In the genomic region with DNA sequence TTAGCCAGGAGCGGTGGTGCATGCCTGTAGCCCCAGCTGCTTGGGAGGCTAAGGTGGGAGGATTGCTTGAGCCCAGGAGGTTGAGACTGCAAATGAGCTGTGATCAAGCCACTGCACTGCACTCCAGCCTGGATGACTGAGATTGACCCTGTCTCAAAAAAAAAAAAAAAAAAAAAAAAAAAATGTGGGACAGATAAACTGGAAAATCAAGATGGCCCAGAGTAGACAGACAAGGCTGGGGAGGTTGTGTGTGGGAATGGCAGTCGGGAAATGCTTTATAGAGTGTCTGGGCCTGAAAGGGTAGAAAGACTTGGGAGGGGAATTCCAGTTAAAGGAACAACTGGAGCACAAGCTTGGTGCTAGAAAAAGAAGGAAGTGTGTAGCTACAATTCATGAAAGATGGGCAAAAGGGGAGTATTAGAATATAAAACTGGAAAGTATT, we compare ENCODE assay signal across 12 cellular contexts. TPM values are rescaled to one million over a fixed set of nuclear protein-coding genes. Genes with fewer than 3 reads are reported as not detected.
A peak's percentile ranks its signal among the peaks of the same experiment; 100 is the strongest.
DNase-seq lines count a peak whose midpoint lies in the region; ATAC-seq and TF ChIP-seq lines count a peak whose summit lies in the region.
"Had no signal": no experiment of that assay in that cellular context is flagged by ENCODE, and none has a peak within 500 bp of the region (broad histone marks: within the 10 kb centered on the region; RNA-seq: fewer than 3 reads in every experiment).

No MANE protein-coding gene starts in this region.

- DNase-seq in activated naive CD4-positive, alpha-beta T cell treated with anti-CD3 and anti-CD28 coated beads for 36 hours = no peak
- DNase-seq in activated naive CD4-positive, alpha-beta T cell treated with anti-CD3 and anti-CD28 coated beads, Interleukin-2, amount 50 U/mL, for 16 hours = no peak
- DNase-seq in PC-9 = peak; percentile 49 to 79
- DNase-seq in stimulated activated naive CD8-positive, alpha-beta T cell treated with anti-CD3 and anti-CD28 coated beads, Interleukin-15, amount 100 ng/mL, for 72 hours = no peak
- DNase-seq in activated CD4-positive, CD25-positive, alpha-beta regulatory T cell treated with anti-CD3 and anti-CD28 coated beads, Interleukin-2, amount 50 U/mL, for 72 hours = no peak
- no peak for DNase-seq in uterus
- no peak for DNase-seq in ureter (ENCODE audit: low spot score)
- DNase-seq: COR-L47; left lung; stimulated activated CD4-positive, alpha-beta T cell treated with anti-CD3 and anti-CD28 coated beads, Interleukin-2, amount 100 ng/mL, for 24 hours had no signal

- BruUV-seq in PC-9 (replicated peaks; lab: Mats Ljungman, UMichigan) = no TSS peak

- H3K36me3 Mint-ChIP-seq in activated naive CD4-positive, alpha-beta T cell treated with anti-CD3 and anti-CD28 coated beads for 36 hours (ENCODE audit: low read depth) = peaks cover 63% of the 10 kb centered on the region

- H3F3A ChIP-seq in PC-9 (ENCODE audit: insufficient read depth, low read depth) = peaks cover 64% of the 10 kb centered on the region

- no peak for TF ChIP-seq CTCF in PC-9 (conservative IDR thresholded peaks at IDR 0.05)
- TF ChIP-seq CTCF in uterus (IDR thresholded peaks at IDR 0.05) = no peak

- H3K27me3 ChIP-seq in PC-9 (ENCODE audit: insufficient read depth, low read depth) = no peaks in the 10 kb centered on the region
- no peaks in the 10 kb centered on the region for H3K27me3 ChIP-seq in esophagus (ENCODE audit: control insufficient read depth in 1 of 2, insufficient read depth in 2 of 2, low read length in 2 of 2)
- no peaks in the 10 kb centered on the region for H3K27me3 ChIP-seq in uterus
- H3K27me3 ChIP-seq: left lung had no signal

- TF ChIP-seq POLR2A in uterus (IDR thresholded peaks at IDR 0.05) = no peak

- peaks cover 96% of the 10 kb centered on the region for H3K79me2 ChIP-seq in PC-9 (ENCODE audit: low read depth)

- no peaks in the 10 kb centered on the region for H3K27me3 Mint-ChIP-seq in activated naive CD4-positive, alpha-beta T cell treated with anti-CD3 and anti-CD28 coated beads for 36 hours (ENCODE audit: low read depth)
- H3K27me3 Mint-ChIP-seq in stimulated activated naive CD8-positive, alpha-beta T cell treated with anti-CD3 and anti-CD28 coated beads, Interleukin-15, amount 100 ng/mL, for 72 hours = no peaks in the 10 kb centered on the region

- CTCF ChIA-PET in activated naive CD4-positive, alpha-beta T cell treated with anti-CD3 and anti-CD28 coated beads for 36 hours (lab: Charles Lee) = interaction anchor here (0.8 to 3.4 kb wide), 5 partner anchors 8 to 131 kb away, joined by 3 to 28 read pairs (median 3); a partner anchor contains a TSS
- CTCF ChIA-PET in PC-9 (lab: Charles Lee) = interaction anchor here (0.6 to 1.3 kb wide), 4 partner anchors 71 to 1496 kb away, joined by 3 to 18 read pairs (median 5); a partner anchor contains a TSS

- 52 to 55% methylated on average over 2 of the region's 2 CpGs for WGBS in esophagus, 2 donors

- peak overlapping the region; percentile 57 for H3K27ac Mint-ChIP-seq in activated naive CD4-positive, alpha-beta T cell treated with anti-CD3 and anti-CD28 coated beads for 36 hours
- peak overlapping the region; percentile 86 to 99 for H3K27ac Mint-ChIP-seq in stimulated activated naive CD8-positive, alpha-beta T cell treated with anti-CD3 and anti-CD28 coated beads, Interleukin-15, amount 100 ng/mL, for 72 hours

- peaks cover 28% of the 10 kb centered on the region for H4K20me1 ChIP-seq in PC-9 (ENCODE audit: insufficient read depth)

- no peaks in the 10 kb centered on the region for H3K9me3 ChIP-seq in PC-9 (ENCODE audit: insufficient read depth, low read depth)
- H3K9me3 ChIP-seq in esophagus (ENCODE audit: control insufficient read depth in 2 of 2, insufficient read depth in 1 of 2, low read depth in 1 of 2, low read length in 1 of 2) = no peaks in the 10 kb centered on the region
- H3K9me3 ChIP-seq in uterus = no peaks in the 10 kb centered on the region
- H3K9me3 ChIP-seq: left lung had no signal

- peaks cover 30% of the 10 kb centered on the region for H3K36me3 ChIP-seq in PC-9 (ENCODE audit: low read depth)
- peaks cover 0 to 6% of the 10 kb centered on the region in 2 donors for H3K36me3 ChIP-seq in esophagus (ENCODE audit: control insufficient read depth in 2 of 2, insufficient read depth in 2 of 2, low read length in 1 of 2)
- H3K36me3 ChIP-seq in uterus = no peaks in the 10 kb centered on the region

- H3K4me3 ChIP-seq in PC-9 = peak overlapping the region; percentile 97
- peak overlapping the region in 1 of 2 donors; percentile 100 for H3K4me3 ChIP-seq in esophagus (ENCODE audit: low read depth in 1 of 2, low read length in 2 of 2)
- no peak overlapping the region for H3K4me3 ChIP-seq in uterus

- peak overlapping the region; percentile 7; the same call in 1 of the 2 replicates for H2AFZ ChIP-seq in PC-9

- ATAC-seq in stimulated activated naive CD8-positive, alpha-beta T cell treated with anti-CD3 and anti-CD28 coated beads, Interleukin-15, amount 100 ng/mL, for 72 hours = no peak
- ATAC-seq: left lung had no signal

- H3K4me1 ChIP-seq in PC-9 (replicated peaks; ENCODE audit: insufficient read depth) (peaks cover 24% of the 10 kb centered on the region), esophagus (ENCODE audit: control insufficient read depth in 2 of 2, insufficient read depth in 2 of 2, low read length in 1 of 2) (peaks cover 0 to 4% of the 10 kb centered on the region in 2 donors), uterus (peaks cover 9 to 20% of the 10 kb centered on the region in 2 donors)

- intact Hi-C loops in activated naive CD4-positive, alpha-beta T cell treated with anti-CD3 and anti-CD28 coated beads for 36 hours (cut with micrococcal nuclease) = loop anchor here (5.0 kb wide), 1 partner anchor 185 kb away; a partner anchor contains a TSS
- intact Hi-C loops in PC-9 (cut with micrococcal nuclease; ENCODE audit: unreplicated experiment) = loop anchor here (2.0 to 5.0 kb wide), 2 partner anchors 131 to 890 kb away; a partner anchor contains a TSS
- intact Hi-C loops in uterus (cut with DNase I; ENCODE audit: low total_unique reads) = no loop called here

- peak overlapping the region; percentile 90 for H3K4me2 ChIP-seq in PC-9

- peak overlapping the region; percentile 99 for H3K4me3 Mint-ChIP-seq in activated naive CD4-positive, alpha-beta T cell treated with anti-CD3 and anti-CD28 coated beads for 36 hours
- peak overlapping the region; percentile 89 to 97 for H3K4me3 Mint-ChIP-seq in stimulated activated naive CD8-positive, alpha-beta T cell treated with anti-CD3 and anti-CD28 coated beads, Interleukin-15, amount 100 ng/mL, for 72 hours

- H3K27ac ChIP-seq in PC-9 (peak overlapping the region; percentile 85), esophagus (ENCODE audit: low read depth in 2 of 2, low read length in 1 of 2) (peak overlapping the region; percentile 29 to 62), uterus (no peak overlapping the region)
- H3K27ac ChIP-seq: left lung had no signal

- no peaks in the 10 kb centered on the region for H3K9me3 Mint-ChIP-seq in activated naive CD4-positive, alpha-beta T cell treated with anti-CD3 and anti-CD28 coated beads for 36 hours
- H3K9me3 Mint-ChIP-seq in stimulated activated naive CD8-positive, alpha-beta T cell treated with anti-CD3 and anti-CD28 coated beads, Interleukin-15, amount 100 ng/mL, for 72 hours = no peaks in the 10 kb centered on the region

- no peaks in the 10 kb centered on the region for H3K9me2 ChIP-seq in PC-9 (ENCODE audit: insufficient read depth)

- H3K4me1 Mint-ChIP-seq in activated naive CD4-positive, alpha-beta T cell treated with anti-CD3 and anti-CD28 coated beads for 36 hours (ENCODE audit: low read depth) = peaks cover 54% of the 10 kb centered on the region
- peaks cover 78% of the 10 kb centered on the region for H3K4me1 Mint-ChIP-seq in stimulated activated naive CD8-positive, alpha-beta T cell treated with anti-CD3 and anti-CD28 coated beads, Interleukin-15, amount 100 ng/mL, for 72 hours

- POLR2A ChIA-PET in PC-9 (lab: Charles Lee; ENCODE audit: unreplicated experiment) = interaction anchor here (0.6 to 2.7 kb wide), 7 partner anchors 17 to 266 kb away, joined by 3 to 39 read pairs (median 10); a partner anchor contains a TSS

RNA-seq across cellular contexts. Expression of a gene that starts 18.2 kb away (rescaled TPM):
- total RNA-seq in activated naive CD4-positive, alpha-beta T cell treated with anti-CD3 and anti-CD28 coated beads for 36 hours = 10 to 100 TPM; 74.4 to 78.7 TPM
- total RNA-seq in PC-9 (2021) (72.4 and 74.1 TPM in 2 replicates), uterus (10 to 100 TPM in 3 of 4 donors, 1 to 10 TPM in 1; 10.0 to 66.0 (median 35.0) TPM), ureter (58.8 TPM)
- 10 to 100 TPM; 44.0 to 44.6 TPM for polyA plus RNA-seq in esophagus

RNA-seq across cellular contexts. Expression of a gene that starts 23.1 kb away (rescaled TPM):
- total RNA-seq in activated naive CD4-positive, alpha-beta T cell treated with anti-CD3 and anti-CD28 coated beads for 36 hours = 100 to 1,000 TPM; 419 to 472 TPM
- total RNA-seq in PC-9 (2021) (513 and 619 TPM in 2 replicates), uterus (100 to 1,000 TPM in 2 of 4 donors, 10 to 100 TPM in 2; 69.8 to 206 (median 98.4) TPM), ureter (245 TPM)
- 100 to 1,000 TPM in 1 of 2 donors, 10 to 100 TPM in 1; 90.5 to 146 TPM for polyA plus RNA-seq in esophagus

RNA-seq across cellular contexts. Expression of a gene that starts 24.9 kb away (rescaled TPM):
- not detected for total RNA-seq in activated naive CD4-positive, alpha-beta T cell treated with anti-CD3 and anti-CD28 coated beads for 36 hours
- total RNA-seq in PC-9 (2021) (not detected in 2 replicates), uterus (not detected), ureter (not detected)
- polyA plus RNA-seq in esophagus = not detected
- total RNA-seq: left lung, LHCN-M2 had no signal

RNA-seq across cellular contexts. Expression of a gene that starts 25.7 kb away (rescaled TPM):
- total RNA-seq in activated naive CD4-positive, alpha-beta T cell treated with anti-CD3 and anti-CD28 coated beads for 36 hours = 10 to 100 TPM; 22.7 to 23.0 TPM
- total RNA-seq in PC-9 (2021) (61.9 and 65.8 TPM in 2 replicates), uterus (10 to 100 TPM; 36.5 to 73.5 (median 55.2) TPM), ureter (30.1 TPM)
- 10 to 100 TPM; 14.5 to 25.2 TPM for polyA plus RNA-seq in esophagus

RNA-seq across cellular contexts. Expression of a gene that starts 52.3 kb away (rescaled TPM):
- total RNA-seq in activated naive CD4-positive, alpha-beta T cell treated with anti-CD3 and anti-CD28 coated beads for 36 hours = 10 to 100 TPM; 44.6 to 46.0 TPM
- total RNA-seq in PC-9 (2021) = 45.6 and 56.1 TPM in 2 replicates
- 10 to 100 TPM; 77.9 to 84.7 TPM for polyA plus RNA-seq in esophagus
- total RNA-seq in uterus = 10 to 100 TPM; 41.0 to 96.2 (median 50.2) TPM
- total RNA-seq in ureter = 94.6 TPM

Comparison
In these comparisons a context has a peak if more than half of its experiments do, and no peak if none do; other contexts are left out.
1. DNase-seq: peak in PC-9 (2 of 2); none in activated naive CD4-positive, alpha-beta T cell treated with anti-CD3 and anti-CD28 coated beads for 36 hours (single experiment), activated naive CD4-positive, alpha-beta T cell treated with anti-CD3 and anti-CD28 coated beads, Interleukin-2, amount 50 U/mL, for 16 hours (single experiment), stimulated activated naive CD8-positive, alpha-beta T cell treated with anti-CD3 and anti-CD28 coated beads, Interleukin-15, amount 100 ng/mL, for 72 hours (0 of 2), activated CD4-positive, CD25-positive, alpha-beta regulatory T cell treated with anti-CD3 and anti-CD28 coated beads, Interleukin-2, amount 50 U/mL, for 72 hours (single experiment), uterus (0 of 2) and ureter (single experiment).
2. H3K27ac ChIP-seq: peak in PC-9 (single experiment) and esophagus (2 of 2); none in uterus (0 of 2).